8 cellular contexts compared by ENCODE assay signal in the genomic region with DNA sequence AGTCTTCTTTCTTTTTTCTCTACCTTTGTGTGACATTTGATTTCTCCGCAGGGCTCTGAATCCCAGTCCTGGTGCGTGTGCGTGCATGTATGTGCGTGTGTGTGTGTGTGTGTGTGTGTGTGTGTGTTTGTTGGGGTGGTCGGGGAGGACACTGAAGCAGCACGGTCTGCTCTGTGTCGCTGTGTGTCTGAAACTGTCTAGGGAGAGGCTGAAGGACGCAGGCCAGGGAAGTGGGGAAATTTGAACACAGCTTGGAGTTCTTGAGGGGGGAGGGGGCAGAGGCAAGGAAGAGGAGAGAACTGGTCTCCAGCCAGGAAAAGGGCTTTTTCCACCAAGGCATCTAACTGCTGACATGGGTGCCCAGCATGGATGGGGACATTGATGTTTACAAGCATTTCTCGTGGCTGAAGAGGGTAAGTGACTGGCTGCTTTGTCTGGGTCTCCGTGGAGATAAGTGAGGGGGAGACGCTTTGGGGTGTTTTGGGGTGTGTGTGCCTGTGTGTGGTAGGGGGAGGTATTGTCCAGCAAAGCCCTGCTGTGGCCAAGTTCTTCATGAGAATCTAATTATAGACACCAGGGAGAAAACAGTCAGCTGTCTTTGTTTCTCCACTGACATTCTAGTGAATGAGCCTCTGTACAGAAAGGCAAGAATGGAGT.
DNase-seq lines count a peak whose midpoint lies in the region; ATAC-seq lines count a peak whose summit lies in the region.

No MANE protein-coding gene starts in this region.

- peaks cover 1% of the 10 kb centered on the region for H3K36me3 Mint-ChIP-seq in activated naive CD8-positive, alpha-beta T cell treated with anti-CD3 and anti-CD28 coated beads, Interleukin-2, amount 10 ng/mL, durations not matched to agents 7 days and 5 days

- DNase-seq in EL (peak; percentile 32), hypothalamus (lab: John Stamatoyannopoulos, UW) (peak in 43 of 51 donors; percentile 30 to 93 (median 66)), sciatic nerve (ENCODE audit: low spot score) (peak; percentile 77), kidney tubule cell (ENCODE audit: low spot score) (no peak), NCI-H345 treated with DMSO at 0.1 percent for 48 hours (lab: John Stamatoyannopoulos, UW; ENCODE audit: unreplicated experiment) (no peak)
- DNase-seq in activated naive CD8-positive, alpha-beta T cell treated with anti-CD3 and anti-CD28 coated beads, Interleukin-2, amount 10 ng/mL, durations not matched to agents 7 days and 5 days: no peak

- POLR2A ChIA-PET in activated naive CD8-positive, alpha-beta T cell treated with anti-CD3 and anti-CD28 coated beads, Interleukin-2, amount 10 ng/mL, durations not matched to agents 7 days and 5 days (lab: Charles Lee): no interaction called here

- H3K27ac Mint-ChIP-seq in activated naive CD8-positive, alpha-beta T cell treated with anti-CD3 and anti-CD28 coated beads, Interleukin-2, amount 10 ng/mL, durations not matched to agents 7 days and 5 days: peak overlapping the region; percentile 60

- intact Hi-C loops in sciatic nerve (cut with DNase I): no loop called here

- H3K4me1 Mint-ChIP-seq in activated naive CD8-positive, alpha-beta T cell treated with anti-CD3 and anti-CD28 coated beads, Interleukin-2, amount 10 ng/mL, durations not matched to agents 7 days and 5 days: peaks cover 23% of the 10 kb centered on the region

- no peaks in the 10 kb centered on the region for H3K9me3 Mint-ChIP-seq in activated naive CD8-positive, alpha-beta T cell treated with anti-CD3 and anti-CD28 coated beads, Interleukin-2, amount 10 ng/mL, durations not matched to agents 7 days and 5 days

- ATAC-seq in activated naive CD8-positive, alpha-beta T cell treated with anti-CD3 and anti-CD28 coated beads, Interleukin-2, amount 10 ng/mL, durations not matched to agents 7 days and 5 days (ENCODE audit: low read depth): no peak
- ATAC-seq in sciatic nerve (peak; percentile 72), GM18870 (IDR thresholded peaks at IDR 0.05; ENCODE audit: unreplicated experiment) (no peak), GM18517 (IDR thresholded peaks at IDR 0.05; ENCODE audit: unreplicated experiment) (no peak)

- H3K4me3 Mint-ChIP-seq in activated naive CD8-positive, alpha-beta T cell treated with anti-CD3 and anti-CD28 coated beads, Interleukin-2, amount 10 ng/mL, durations not matched to agents 7 days and 5 days: peak overlapping the region; percentile 57

- H3K27me3 Mint-ChIP-seq in activated naive CD8-positive, alpha-beta T cell treated with anti-CD3 and anti-CD28 coated beads, Interleukin-2, amount 10 ng/mL, durations not matched to agents 7 days and 5 days: peaks cover 25% of the 10 kb centered on the region

Comparison
In these comparisons a context has a peak if more than half of its experiments do, and no peak if none do; other contexts are left out.
1. DNase-seq: peak in EL (single experiment), hypothalamus (43 of 51) and sciatic nerve (single experiment); none in activated naive CD8-positive, alpha-beta T cell treated with anti-CD3 and anti-CD28 coated beads, Interleukin-2, amount 10 ng/mL, durations not matched to agents 7 days and 5 days (single experiment), kidney tubule cell (single experiment) and NCI-H345 treated with DMSO at 0.1 percent for 48 hours (single experiment).